ENCODE assay signal across 26 cellular contexts in the genomic region with DNA sequence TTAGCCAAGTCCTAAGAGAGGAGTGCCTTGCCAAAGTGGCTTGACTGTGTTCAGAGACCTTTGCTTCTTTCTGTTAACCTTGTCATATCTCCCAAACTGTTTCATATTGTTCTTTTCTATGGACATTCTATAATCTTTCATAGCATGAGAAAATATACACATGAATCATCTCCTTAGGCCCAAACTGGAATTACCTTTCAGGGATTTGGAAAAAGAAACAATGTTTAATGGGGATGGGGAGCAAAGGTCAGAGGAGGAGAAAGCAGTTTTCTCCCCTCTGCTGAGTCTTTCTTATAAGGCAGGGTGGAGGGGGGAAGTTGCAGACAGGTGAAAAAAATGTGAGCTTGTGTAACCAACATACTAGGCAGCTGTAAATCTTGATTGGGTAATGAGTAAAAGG.
"Had no signal": no experiment of that assay in that cellular context is flagged by ENCODE, and none has a peak within 500 bp of the region (broad histone marks: within the 10 kb centered on the region; RNA-seq: fewer than 3 reads in every experiment).

No MANE protein-coding gene starts in this region.

- H3K27me3 ChIP-seq: colonic mucosa, esophagus squamous epithelium, gastrocnemius medialis, left lung had no signal

- ATAC-seq: effector memory CD8-positive, alpha-beta T cell; esophagus mucosa; gastrocnemius medialis; left lung; lower lobe of right lung had no signal

- H3K4me1 ChIP-seq: colonic mucosa, esophagus squamous epithelium, gastrocnemius medialis, left lung, lower lobe of right lung had no signal

- H3K9me3 Mint-ChIP-seq: endodermal cell, mesothelial cell of epicardium had no signal

- H3K27ac Mint-ChIP-seq: dendritic cell treated with granulocyte-macrophage colony-stimulating factor and Interleukin-4, amounts not matched to agents 40 ng/mL and 50 ng/mL, for 4 days; effector memory CD8-positive, alpha-beta T cell; endodermal cell; immature natural killer cell; mesothelial cell of epicardium; naive B cell had no signal

- H3K27ac ChIP-seq: colonic mucosa, epithelial cell of prostate, esophagus squamous epithelium, gastrocnemius medialis, heart right ventricle, left lung, lower lobe of right lung had no signal

- H3K36me3 ChIP-seq: colonic mucosa, esophagus squamous epithelium, gastrocnemius medialis, heart right ventricle, left lung, lower lobe of right lung had no signal

- H3K4me3 Mint-ChIP-seq: dendritic cell treated with granulocyte-macrophage colony-stimulating factor and Interleukin-4, amounts not matched to agents 40 ng/mL and 50 ng/mL, for 4 days; effector memory CD8-positive, alpha-beta T cell; endodermal cell; immature natural killer cell; mesothelial cell of epicardium; naive B cell had no signal

- DNase-seq: colonic mucosa; cortex of kidney; effector CD8-positive, alpha-beta T cell; effector memory CD8-positive, alpha-beta T cell; endodermal cell; erythroblast; esophagus squamous epithelium; foreskin melanocyte; gastrocnemius medialis; glutamatergic neuron; head of caudate nucleus; heart right ventricle; hypothalamus; immature natural killer cell; kidney; kidney glomerular epithelial cell; left colon; left lung; left ventricle myocardium superior; lower lobe of right lung; mucosa of descending colon; naive B cell had no signal

- H3K4me1 Mint-ChIP-seq: endodermal cell, immature natural killer cell, mesothelial cell of epicardium, naive B cell had no signal

- H3K36me3 Mint-ChIP-seq: immature natural killer cell, mesothelial cell of epicardium, naive B cell had no signal

- H3K27me3 Mint-ChIP-seq: dendritic cell treated with granulocyte-macrophage colony-stimulating factor and Interleukin-4, amounts not matched to agents 40 ng/mL and 50 ng/mL, for 4 days; effector memory CD8-positive, alpha-beta T cell had no signal

- H3K9me3 ChIP-seq: colonic mucosa, esophagus squamous epithelium, gastrocnemius medialis, heart right ventricle, left lung, lower lobe of right lung, mucosa of descending colon had no signal

- H3K4me3 ChIP-seq: colonic mucosa, esophagus squamous epithelium, gastrocnemius medialis, heart right ventricle, left lung, lower lobe of right lung, mucosa of descending colon had no signal
